ENCODE assay signal across 1 cellular context in the genomic region with DNA sequence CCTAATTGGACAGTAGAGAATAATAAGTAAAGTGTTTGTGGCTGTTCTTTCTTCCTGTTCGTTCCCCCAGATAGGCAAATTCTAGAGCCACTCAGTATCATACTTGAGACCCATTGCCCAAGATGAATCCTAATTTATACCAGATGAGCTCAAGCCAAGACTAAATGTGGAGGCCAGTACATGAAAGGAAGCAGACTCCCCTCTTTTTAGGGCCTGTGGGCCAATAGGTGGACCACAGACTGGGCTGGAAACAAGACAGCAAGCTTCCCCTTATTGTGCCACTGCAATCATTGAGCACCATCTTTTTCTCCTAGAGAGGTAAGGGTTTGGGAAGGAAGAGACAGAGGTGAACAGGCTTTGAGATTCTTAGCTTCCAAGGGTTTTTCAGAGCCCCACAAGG.
TF ChIP-seq lines count a peak whose summit lies in the region.

No MANE protein-coding gene starts in this region.

TF ChIP-seq in IMR-90, 13 proteins besides CTCF, POLR2A, EP300 and RAD21 (continued from another document):
- no peak for TF ChIP-seq SMC3 (IDR thresholded peaks at IDR 0.05; ENCODE audit: low read depth, low read length)
- TF ChIP-seq MAZ (IDR thresholded peaks at IDR 0.05; ENCODE audit: borderline replicate concordance, low read depth, low read length) = no peak
- no peak for TF ChIP-seq MAFK (IDR thresholded peaks at IDR 0.05; ENCODE audit: low read depth, low read length)
- no peak for TF ChIP-seq ELK1 (IDR thresholded peaks at IDR 0.05; ENCODE audit: borderline replicate concordance, low read depth, low read length)
- TF ChIP-seq CEBPB (IDR thresholded peaks at IDR 0.05; ENCODE audit: low read depth, low read length) = no peak
- TF ChIP-seq, protein P1, sequence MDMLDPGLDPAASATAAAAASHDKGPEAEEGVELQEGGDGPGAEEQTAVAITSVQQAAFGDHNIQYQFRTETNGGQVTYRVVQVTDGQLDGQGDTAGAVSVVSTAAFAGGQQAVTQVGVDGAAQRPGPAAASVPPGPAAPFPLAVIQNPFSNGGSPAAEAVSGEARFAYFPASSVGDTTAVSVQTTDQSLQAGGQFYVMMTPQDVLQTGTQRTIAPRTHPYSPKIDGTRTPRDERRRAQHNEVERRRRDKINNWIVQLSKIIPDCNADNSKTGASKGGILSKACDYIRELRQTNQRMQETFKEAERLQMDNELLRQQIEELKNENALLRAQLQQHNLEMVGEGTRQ (IDR thresholded peaks at IDR 0.05; ENCODE audit: low read depth, low read length) = no peak
- TF ChIP-seq RCOR1 (IDR thresholded peaks at IDR 0.05; ENCODE audit: insufficient replicate concordance, low read length) = no peak
- TF ChIP-seq MXI1 (IDR thresholded peaks at IDR 0.05; ENCODE audit: borderline replicate concordance, low read depth, low read length) = no peak
- no peak for TF ChIP-seq NFE2L2 (IDR thresholded peaks at IDR 0.05; ENCODE audit: low read depth, low read length)
- no peak for TF ChIP-seq RFX5 (IDR thresholded peaks at IDR 0.05; ENCODE audit: low read depth, low read length)
- no peak for TF ChIP-seq BHLHE40 (IDR thresholded peaks at IDR 0.05; ENCODE audit: low read depth, low read length)
- TF ChIP-seq CHD1 (IDR thresholded peaks at IDR 0.05; ENCODE audit: low read depth, low read length) = no peak
